20 cellular contexts compared by ENCODE assay signal in genomic region chr4:147968641-147969040, GRCh38.
DNase-seq lines count a peak whose midpoint lies in the region; ATAC-seq, FAIRE-seq and TF ChIP-seq lines count a peak whose summit lies in the region.
"Had no signal": no experiment of that assay in that cellular context is flagged by ENCODE, and none has a peak within 500 bp of the region (broad histone marks: within the 10 kb centered on the region; RNA-seq: fewer than 3 reads in every experiment).

No MANE protein-coding gene starts in this region.

- H3K36me3 ChIP-seq in astrocyte (ENCODE audit: insufficient read depth, low read length): peaks cover 4% of the 10 kb centered on the region
- H3K36me3 ChIP-seq in GM23248 (ENCODE audit: low read depth): peaks cover 19% of the 10 kb centered on the region; the same call in 1 of the 2 replicates
- H3K36me3 ChIP-seq: MG63 had no signal

- no peak overlapping the region for H3K4me3 ChIP-seq in astrocyte (ENCODE audit: insufficient read depth, low read depth, low read length)
- H3K4me3 ChIP-seq in fibroblast of villous mesenchyme (ENCODE audit: low read depth, low read length): no peak overlapping the region
- H3K4me3 ChIP-seq in GM23248: no peak overlapping the region
- H3K4me3 ChIP-seq: GM12878, MG63, SJSA1 had no signal

- in situ Hi-C loops in GM23248 (cut with MboI): no loop called here

- no peak overlapping the region for H3K27ac ChIP-seq in astrocyte (ENCODE audit: low read depth, low read length)
- no peak overlapping the region for H3K27ac ChIP-seq in GM23248
- H3K27ac ChIP-seq: SJSA1 had no signal

- H3K9me3 ChIP-seq in astrocyte (ENCODE audit: insufficient read depth, low read depth, low read length) (no peaks in the 10 kb centered on the region), GM23248 (ENCODE audit: low read depth) (no peaks in the 10 kb centered on the region)
- H3K9me3 ChIP-seq: BE2C, MG63, SJSA1 had no signal

- H3K9ac ChIP-seq in astrocyte (ENCODE audit: low read length): no peak overlapping the region
- H3K9ac ChIP-seq in GM23248: no peak overlapping the region

- H3K36me3 Mint-ChIP-seq in astrocyte (ENCODE audit: low read depth, unreplicated experiment): peaks cover 13% of the 10 kb centered on the region
- H3K36me3 Mint-ChIP-seq in nephron (ENCODE audit: low read depth): peaks cover 38% of the 10 kb centered on the region

- H3F3A ChIP-seq in GM23248 (ENCODE audit: insufficient read depth): no peaks in the 10 kb centered on the region

- H4K20me1 ChIP-seq in astrocyte (ENCODE audit: insufficient read depth, low read length): no peaks in the 10 kb centered on the region
- no peaks in the 10 kb centered on the region for H4K20me1 ChIP-seq in GM23248 (ENCODE audit: insufficient read depth)

- H3K27ac Mint-ChIP-seq in astrocyte (ENCODE audit: unreplicated experiment) (no peak overlapping the region), nephron (peak overlapping the region; percentile 51 to 97 (median 90))
- H3K27ac Mint-ChIP-seq: CD4-positive, CD25-positive, alpha-beta regulatory T cell had no signal

- H3K4me1 ChIP-seq in astrocyte (ENCODE audit: insufficient read depth, low read length) (no peaks in the 10 kb centered on the region), GM23248 (ENCODE audit: insufficient read depth) (no peaks in the 10 kb centered on the region)

- FAIRE-seq in astrocyte (lab: Jason Lieb, UNC): no peak
- FAIRE-seq: GM12878 had no signal

- H3K4me2 ChIP-seq in astrocyte (ENCODE audit: low read length) (no peak overlapping the region), GM23248 (ENCODE audit: unreplicated experiment) (no peak overlapping the region)

- H3K27me3 ChIP-seq in astrocyte (ENCODE audit: insufficient read depth, low read length) (no peaks in the 10 kb centered on the region), GM23248 (replicated peaks; ENCODE audit: insufficient read depth) (no peaks in the 10 kb centered on the region)
- H3K27me3 ChIP-seq: BE2C, MG63, SJSA1 had no signal

- DNase-seq in astrocyte (ENCODE audit: low read depth): peak; percentile 10
- peak; percentile 59 for DNase-seq in fibroblast of villous mesenchyme (ENCODE audit: low read depth)
- no peak for DNase-seq in GM23248
- no peak for DNase-seq in NCI-H187 treated with DMSO at 0.1 percent for 48 hours (lab: John Stamatoyannopoulos, UW)
- DNase-seq: BE2C; CD4-positive, CD25-positive, alpha-beta regulatory T cell; DMS79; GOT3; MG63; NCI-H1694 treated with DMSO at 0.1 percent for 48 hours; NCI-H2107; NCI-H446 treated with DMSO at 0.1 percent for 48 hours; NCI-H526 treated with DMSO at 0.1 percent for 48 hours had no signal

- H3K4me3 Mint-ChIP-seq in astrocyte (ENCODE audit: unreplicated experiment) (no peak overlapping the region), nephron (no peak overlapping the region)
- H3K4me3 Mint-ChIP-seq: CD4-positive, CD25-positive, alpha-beta regulatory T cell had no signal

- H2AFZ ChIP-seq in astrocyte (ENCODE audit: low read depth, low read length) (no peak overlapping the region), GM23248 (no peak overlapping the region)

- no peak for TF ChIP-seq CTCF in astrocyte (IDR thresholded peaks at IDR 0.05; ENCODE audit: insufficient read depth, low read depth, low read length)
- no peak for TF ChIP-seq CTCF in fibroblast of villous mesenchyme (IDR thresholded peaks at IDR 0.05; ENCODE audit: insufficient read depth, low read depth, low read length)
- no peak for TF ChIP-seq CTCF in nephron (IDR thresholded peaks at IDR 0.05; ENCODE audit: unreplicated experiment in 3 of 3)

- H3K4me1 Mint-ChIP-seq in astrocyte (ENCODE audit: low read depth, unreplicated experiment) (peaks cover 13% of the 10 kb centered on the region), nephron (peaks cover 30% of the 10 kb centered on the region)
- H3K4me1 Mint-ChIP-seq: CD4-positive, CD25-positive, alpha-beta regulatory T cell had no signal

- ATAC-seq in HG03432 (IDR thresholded peaks at IDR 0.05; ENCODE audit: unreplicated experiment): no peak
- no peak for ATAC-seq in HG02642 (IDR thresholded peaks at IDR 0.05; ENCODE audit: poor library complexity, unreplicated experiment)
- ATAC-seq: GM12878, HCT116, Right ventricle myocardium inferior had no signal

- H3K27me3 Mint-ChIP-seq in astrocyte (ENCODE audit: low read depth, unreplicated experiment) (no peaks in the 10 kb centered on the region), nephron (ENCODE audit: low read depth) (peaks cover 4% of the 10 kb centered on the region)
- H3K27me3 Mint-ChIP-seq: CD4-positive, CD25-positive, alpha-beta regulatory T cell had no signal

- WGBS in GM23248 (ENCODE audit: low coverage in 1 of 2, low lambda C conversion rate in 2 of 2, missing lambda C conversion rate in 2 of 2), 2 experiments: 96 to 97% methylated on average over 5 of the region's 5 CpGs

- no peaks in the 10 kb centered on the region for H3K9me2 ChIP-seq in GM23248 (ENCODE audit: insufficient read depth)

- H3K9me3 Mint-ChIP-seq in astrocyte (ENCODE audit: unreplicated experiment) (peaks cover 4% of the 10 kb centered on the region), nephron (no peaks in the 10 kb centered on the region)

- H3K79me2 ChIP-seq in astrocyte (ENCODE audit: insufficient read depth, low read length) (no peaks in the 10 kb centered on the region), GM23248 (ENCODE audit: insufficient read depth) (peaks cover 13% of the 10 kb centered on the region; the same call in 1 of the 2 replicates)

Comparison
In these comparisons a context has a peak if more than half of its experiments do, and no peak if none do; other contexts are left out.
1. DNase-seq: peak in astrocyte (single experiment) and fibroblast of villous mesenchyme (single experiment); none in GM23248 (single experiment) and NCI-H187 treated with DMSO at 0.1 percent for 48 hours (single experiment).